In the genomic region with DNA sequence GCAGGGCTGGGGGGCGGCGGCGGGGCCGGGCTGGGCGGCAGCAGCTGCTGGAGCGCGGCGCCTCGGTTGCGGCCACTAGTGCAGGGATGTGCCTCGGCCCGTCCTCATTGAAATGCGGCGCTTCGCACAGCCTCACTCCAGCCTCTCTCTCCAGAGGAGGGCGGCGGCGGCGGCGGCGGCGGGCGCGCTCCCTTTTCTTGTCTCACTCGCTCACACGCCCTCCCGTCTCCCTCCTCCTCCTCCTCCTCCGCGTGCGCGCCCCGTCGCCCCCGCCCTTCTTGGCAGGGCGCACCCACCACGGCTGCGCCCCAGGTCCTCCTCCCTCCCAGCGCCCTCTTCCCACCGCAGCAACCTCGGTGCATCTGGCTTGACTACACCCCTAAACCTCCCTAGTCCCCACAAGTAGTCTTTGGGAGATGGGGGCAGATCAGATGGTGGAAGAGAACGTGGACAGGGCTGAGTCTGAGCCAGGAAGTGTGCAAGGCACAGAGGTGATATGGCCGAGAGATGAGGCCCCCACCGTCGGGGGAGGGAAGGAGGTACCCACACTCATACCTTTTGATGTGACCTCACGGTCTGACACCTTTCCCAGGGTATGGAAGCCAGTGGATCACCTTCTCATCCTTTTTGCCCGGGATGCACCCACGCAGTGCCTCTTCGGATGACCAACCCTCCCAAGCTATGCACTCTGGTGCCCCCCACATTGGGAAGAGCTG, we compare ENCODE assay signal across 1 cellular context.
TF ChIP-seq lines count a peak whose summit lies in the region.

Gene DCLK1, minus strand, starts transcription at position 168 of the 716 bp plus-strand sequence.

TF ChIP-seq in HEK293, 187 proteins besides CTCF, POLR2A, EP300 and RAD21 (continued from another document and continues in another):
- TF ChIP-seq ZNF362 (tag by site-specific recombination; IDR thresholded peaks at IDR 0.05) (no peak), ZNF48 (tag by site-specific recombination; IDR thresholded peaks at IDR 0.05) (no peak), ZNF473 (tag by site-specific recombination; IDR thresholded peaks at IDR 0.05) (no peak), ZNF624 (tag by site-specific recombination; IDR thresholded peaks at IDR 0.05) (no peak), ZNF701 (tag by site-specific recombination; IDR thresholded peaks at IDR 0.05) (no peak), ZBTB7A (tag by site-specific recombination; IDR thresholded peaks at IDR 0.05; ENCODE audit: low read depth) (no peak), KLF16 (tag by site-specific recombination; IDR thresholded peaks at IDR 0.05) (no peak), KLF1 (tag by site-specific recombination; IDR thresholded peaks at IDR 0.05) (peak; percentile 93), ZFP3 (tag by site-specific recombination; IDR thresholded peaks at IDR 0.05; ENCODE audit: low read depth) (no peak), BCL6B (tag by site-specific recombination; IDR thresholded peaks at IDR 0.05) (no peak), ZNF626 (tag by site-specific recombination; IDR thresholded peaks at IDR 0.05) (no peak), ZNF521 (tag by site-specific recombination; IDR thresholded peaks at IDR 0.05) (no peak), ZNF791 (tag by site-specific recombination; IDR thresholded peaks at IDR 0.05) (no peak), ZNF350 (tag by site-specific recombination; IDR thresholded peaks at IDR 0.05) (no peak), ZNF394 (tag by site-specific recombination; IDR thresholded peaks at IDR 0.05; ENCODE audit: borderline replicate concordance) (no peak), ZNF768 (tag by site-specific recombination; IDR thresholded peaks at IDR 0.05) (no peak), PRDM6 (tag by site-specific recombination; IDR thresholded peaks at IDR 0.05) (no peak), ZNF560 (tag by site-specific recombination; IDR thresholded peaks at IDR 0.05; ENCODE audit: borderline replicate concordance) (no peak), ZNF747 (tag by site-specific recombination; IDR thresholded peaks at IDR 0.05) (no peak), ZNF571 (tag by site-specific recombination; IDR thresholded peaks at IDR 0.05) (no peak), SP7 (tag by site-specific recombination; IDR thresholded peaks at IDR 0.05) (0 out of 2 replicates have a peak, but pooled peaks have one; percentile 37), SP3 (tag by site-specific recombination; IDR thresholded peaks at IDR 0.05) (peak; percentile 63), ZNF843 (tag by site-specific recombination; IDR thresholded peaks at IDR 0.05) (0 out of 2 replicates have a peak, but pooled peaks have one; percentile 18), ZNF354C (tag by site-specific recombination; IDR thresholded peaks at IDR 0.05; ENCODE audit: borderline replicate concordance, low read depth) (no peak), ZSCAN5A (tag by site-specific recombination; IDR thresholded peaks at IDR 0.05) (no peak), ZBTB21 (tag by site-specific recombination; IDR thresholded peaks at IDR 0.05) (no peak), ZNF391 (tag by site-specific recombination; IDR thresholded peaks at IDR 0.05; ENCODE audit: borderline replicate concordance, low read depth) (no peak), ZNF658 (tag by site-specific recombination; IDR thresholded peaks at IDR 0.05) (no peak), ZNF585B (tag by site-specific recombination; IDR thresholded peaks at IDR 0.05) (no peak), ELK4 (IDR thresholded peaks at IDR 0.05; ENCODE audit: borderline replicate concordance, low read depth, low read length) (no peak), ZNF398 (tag by site-specific recombination; IDR thresholded peaks at IDR 0.05) (peak; percentile 76)
- TF ChIP-seq, protein P1, sequence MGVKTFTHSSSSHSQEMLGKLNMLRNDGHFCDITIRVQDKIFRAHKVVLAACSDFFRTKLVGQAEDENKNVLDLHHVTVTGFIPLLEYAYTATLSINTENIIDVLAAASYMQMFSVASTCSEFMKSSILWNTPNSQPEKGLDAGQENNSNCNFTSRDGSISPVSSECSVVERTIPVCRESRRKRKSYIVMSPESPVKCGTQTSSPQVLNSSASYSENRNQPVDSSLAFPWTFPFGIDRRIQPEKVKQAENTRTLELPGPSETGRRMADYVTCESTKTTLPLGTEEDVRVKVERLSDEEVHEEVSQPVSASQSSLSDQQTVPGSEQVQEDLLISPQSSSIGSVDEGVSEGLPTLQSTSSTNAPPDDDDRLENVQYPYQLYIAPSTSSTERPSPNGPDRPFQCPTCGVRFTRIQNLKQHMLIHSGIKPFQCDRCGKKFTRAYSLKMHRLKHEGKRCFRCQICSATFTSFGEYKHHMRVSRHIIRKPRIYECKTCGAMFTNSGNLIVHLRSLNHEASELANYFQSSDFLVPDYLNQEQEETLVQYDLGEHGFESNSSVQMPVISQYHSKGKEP (tag by site-specific recombination; IDR thresholded peaks at IDR 0.05), result no peak
- TF ChIP-seq, protein P2, sequence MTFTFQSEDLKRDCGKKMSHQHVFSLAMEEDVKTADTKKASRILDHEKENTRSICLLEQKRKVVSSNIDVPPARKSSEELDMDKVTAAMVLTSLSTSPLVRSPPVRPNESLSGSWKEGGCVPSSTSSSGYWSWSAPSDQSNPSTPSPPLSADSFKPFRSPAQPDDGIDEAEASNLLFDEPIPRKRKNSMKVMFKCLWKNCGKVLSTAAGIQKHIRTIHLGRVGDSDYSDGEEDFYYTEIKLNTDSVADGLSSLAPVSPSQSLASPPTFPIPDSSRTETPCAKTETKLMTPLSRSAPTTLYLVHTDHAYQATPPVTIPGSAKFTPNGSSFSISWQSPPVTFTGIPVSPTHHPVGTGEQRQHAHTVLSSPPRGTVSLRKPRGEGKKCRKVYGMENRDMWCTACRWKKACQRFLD (tag by site-specific recombination; IDR thresholded peaks at IDR 0.05), result no peak
- TF ChIP-seq, protein P3, sequence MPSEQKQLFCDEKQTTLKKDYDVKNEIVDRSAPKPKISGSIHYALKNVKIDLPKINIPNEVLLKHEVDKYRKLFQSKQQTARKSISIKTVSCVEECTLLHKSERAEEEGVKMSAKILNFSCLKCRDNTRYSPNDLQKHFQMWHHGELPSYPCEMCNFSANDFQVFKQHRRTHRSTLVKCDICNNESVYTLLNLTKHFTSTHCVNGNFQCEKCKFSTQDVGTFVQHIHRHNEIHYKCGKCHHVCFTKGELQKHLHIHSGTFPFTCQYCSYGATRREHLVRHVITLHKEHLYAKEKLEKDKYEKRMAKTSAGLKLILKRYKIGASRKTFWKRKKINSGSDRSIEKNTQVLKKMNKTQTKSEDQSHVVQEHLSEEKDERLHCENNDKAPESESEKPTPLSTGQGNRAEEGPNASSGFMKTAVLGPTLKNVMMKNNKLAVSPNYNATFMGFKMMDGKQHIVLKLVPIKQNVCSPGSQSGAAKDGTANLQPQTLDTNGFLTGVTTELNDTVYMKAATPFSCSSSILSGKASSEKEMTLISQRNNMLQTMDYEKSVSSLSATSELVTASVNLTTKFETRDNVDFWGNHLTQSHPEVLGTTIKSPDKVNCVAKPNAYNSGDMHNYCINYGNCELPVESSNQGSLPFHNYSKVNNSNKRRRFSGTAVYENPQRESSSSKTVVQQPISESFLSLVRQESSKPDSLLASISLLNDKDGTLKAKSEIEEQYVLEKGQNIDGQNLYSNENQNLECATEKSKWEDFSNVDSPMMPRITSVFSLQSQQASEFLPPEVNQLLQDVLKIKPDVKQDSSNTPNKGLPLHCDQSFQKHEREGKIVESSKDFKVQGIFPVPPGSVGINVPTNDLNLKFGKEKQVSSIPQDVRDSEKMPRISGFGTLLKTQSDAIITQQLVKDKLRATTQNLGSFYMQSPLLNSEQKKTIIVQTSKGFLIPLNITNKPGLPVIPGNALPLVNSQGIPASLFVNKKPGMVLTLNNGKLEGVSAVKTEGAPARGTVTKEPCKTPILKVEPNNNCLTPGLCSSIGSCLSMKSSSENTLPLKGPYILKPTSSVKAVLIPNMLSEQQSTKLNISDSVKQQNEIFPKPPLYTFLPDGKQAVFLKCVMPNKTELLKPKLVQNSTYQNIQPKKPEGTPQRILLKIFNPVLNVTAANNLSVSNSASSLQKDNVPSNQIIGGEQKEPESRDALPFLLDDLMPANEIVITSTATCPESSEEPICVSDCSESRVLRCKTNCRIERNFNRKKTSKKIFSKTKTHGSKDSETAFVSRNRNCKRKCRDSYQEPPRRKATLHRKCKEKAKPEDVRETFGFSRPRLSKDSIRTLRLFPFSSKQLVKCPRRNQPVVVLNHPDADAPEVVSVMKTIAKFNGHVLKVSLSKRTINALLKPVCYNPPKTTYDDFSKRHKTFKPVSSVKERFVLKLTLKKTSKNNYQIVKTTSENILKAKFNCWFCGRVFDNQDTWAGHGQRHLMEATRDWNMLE (tag by site-specific recombination; conservative IDR thresholded peaks at IDR 0.05; ENCODE audit: low read depth), result no peak
- TF ChIP-seq, protein P4, sequence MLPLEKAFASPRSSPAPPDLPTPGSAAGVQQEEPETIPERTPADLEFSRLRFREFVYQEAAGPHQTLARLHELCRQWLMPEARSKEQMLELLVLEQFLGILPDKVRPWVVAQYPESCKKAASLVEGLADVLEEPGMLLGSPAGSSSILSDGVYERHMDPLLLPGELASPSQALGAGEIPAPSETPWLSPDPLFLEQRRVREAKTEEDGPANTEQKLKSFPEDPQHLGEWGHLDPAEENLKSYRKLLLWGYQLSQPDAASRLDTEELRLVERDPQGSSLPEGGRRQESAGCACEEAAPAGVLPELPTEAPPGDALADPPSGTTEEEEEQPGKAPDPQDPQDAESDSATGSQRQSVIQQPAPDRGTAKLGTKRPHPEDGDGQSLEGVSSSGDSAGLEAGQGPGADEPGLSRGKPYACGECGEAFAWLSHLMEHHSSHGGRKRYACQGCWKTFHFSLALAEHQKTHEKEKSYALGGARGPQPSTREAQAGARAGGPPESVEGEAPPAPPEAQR (tag by site-specific recombination; IDR thresholded peaks at IDR 0.05), result no peak
- TF ChIP-seq, protein P5, sequence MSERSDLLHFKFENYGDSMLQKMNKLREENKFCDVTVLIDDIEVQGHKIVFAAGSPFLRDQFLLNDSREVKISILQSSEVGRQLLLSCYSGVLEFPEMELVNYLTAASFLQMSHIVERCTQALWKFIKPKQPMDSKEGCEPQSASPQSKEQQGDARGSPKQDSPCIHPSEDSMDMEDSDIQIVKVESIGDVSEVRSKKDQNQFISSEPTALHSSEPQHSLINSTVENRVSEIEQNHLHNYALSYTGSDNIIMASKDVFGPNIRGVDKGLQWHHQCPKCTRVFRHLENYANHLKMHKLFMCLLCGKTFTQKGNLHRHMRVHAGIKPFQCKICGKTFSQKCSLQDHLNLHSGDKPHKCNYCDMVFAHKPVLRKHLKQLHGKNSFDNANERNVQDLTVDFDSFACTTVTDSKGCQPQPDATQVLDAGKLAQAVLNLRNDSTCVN (tag by site-specific recombination; optimal IDR thresholded peaks at IDR 0.05), result peak; percentile 93
